In the genomic region with DNA sequence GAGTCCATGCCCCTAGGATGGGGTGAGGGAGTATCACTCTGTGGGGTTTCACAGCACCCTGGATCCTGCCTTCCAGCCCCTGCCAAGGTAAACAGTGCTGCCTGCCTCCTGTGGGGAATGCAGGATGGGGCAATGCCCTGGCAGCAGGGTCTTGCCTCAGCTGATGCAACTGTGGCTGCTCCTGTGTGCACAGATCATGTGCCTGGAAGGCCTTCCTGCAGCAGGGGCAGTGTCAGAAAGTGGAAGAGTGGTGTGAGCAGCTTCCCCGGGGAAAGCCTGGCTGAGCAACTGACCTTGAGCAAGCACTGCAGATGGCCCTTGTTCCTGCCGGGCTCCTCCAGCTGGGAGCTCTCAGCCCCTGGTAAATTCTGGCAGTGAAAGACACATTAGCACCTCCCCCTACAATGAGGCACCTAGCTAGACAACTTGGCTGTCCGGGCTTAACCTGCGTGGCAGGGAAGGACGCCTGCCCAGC, we compare ENCODE assay signal across 8 cellular contexts. TPM values are rescaled to one million over a fixed set of nuclear protein-coding genes. Genes with fewer than 3 reads are reported as not detected.
DNase-seq lines count a peak whose midpoint lies in the region; ATAC-seq and TF ChIP-seq lines count a peak whose summit lies in the region.

No MANE protein-coding gene starts in this region.

- H3K79me2 ChIP-seq in fibroblast of lung (ENCODE audit: control insufficient read depth, insufficient read depth, low read length), result no peaks in the 10 kb centered on the region

- no peak overlapping the region for H3K4me3 ChIP-seq in fibroblast of lung (replicated peaks in 1 of 4; ENCODE audit: control extremely low read depth in 1 of 4, insufficient read depth in 1 of 4, low read depth in 3 of 4, low read length in 4 of 4)
- H3K4me3 ChIP-seq in prostate gland, result no peak overlapping the region
- no peak overlapping the region for H3K4me3 ChIP-seq in Peyer's patch

- intact Hi-C loops in prostate gland (cut with DNase I), result no loop called here

- peaks cover 16% of the 10 kb centered on the region for H3K36me3 ChIP-seq in fibroblast of lung (ENCODE audit: control insufficient read depth, insufficient read depth, low read length)
- peaks cover 0 to 15% of the 10 kb centered on the region in 2 donors for H3K36me3 ChIP-seq in prostate gland
- H3K36me3 ChIP-seq in Peyer's patch, result peaks cover 0 to 84% (median 0%) of the 10 kb centered on the region in 3 donors

- TF ChIP-seq POLR2A in prostate gland (IDR thresholded peaks at IDR 0.05) (no peak), Peyer's patch (IDR thresholded peaks at IDR 0.05) (no peak)

- no peaks in the 10 kb centered on the region for H3K27me3 ChIP-seq in fibroblast of lung (ENCODE audit: control insufficient read depth, insufficient read depth, low read length)
- H3K27me3 ChIP-seq in prostate gland (replicated peaks; ENCODE audit: insufficient read depth), result no peaks in the 10 kb centered on the region
- H3K27me3 ChIP-seq in Peyer's patch, result no peaks in the 10 kb centered on the region

- H3K4me2 ChIP-seq in fibroblast of lung (ENCODE audit: extremely low read depth, insufficient read depth, low read length), result no peak overlapping the region

- ATAC-seq in HG03196 (IDR thresholded peaks at IDR 0.05; ENCODE audit: unreplicated experiment), result no peak

- H4K20me1 ChIP-seq in fibroblast of lung (ENCODE audit: control insufficient read depth, extremely low read depth, insufficient read depth, low read length), result no peaks in the 10 kb centered on the region

- H2AFZ ChIP-seq in fibroblast of lung (ENCODE audit: low read length), result no peak overlapping the region

- H3K9me3 ChIP-seq in fibroblast of lung (ENCODE audit: control insufficient read depth, insufficient read depth, low read depth, low read length) (no peaks in the 10 kb centered on the region), prostate gland (no peaks in the 10 kb centered on the region), Peyer's patch (no peaks in the 10 kb centered on the region)

- peak overlapping the region; percentile 58 for H3K27ac ChIP-seq in fibroblast of lung (ENCODE audit: insufficient read depth, low read length)
- no peak overlapping the region for H3K27ac ChIP-seq in prostate gland
- no peak overlapping the region for H3K27ac ChIP-seq in Peyer's patch

- TF ChIP-seq CTCF in fibroblast of lung (conservative IDR thresholded peaks at IDR 0.05 in 1 of 2, IDR thresholded peaks at IDR 0.05 in 1 of 2; ENCODE audit: low read depth in 1 of 2, low read length in 2 of 2) (no peak), prostate gland (IDR thresholded peaks at IDR 0.05) (no peak), GM13977 (IDR thresholded peaks at IDR 0.05; ENCODE audit: extremely low read depth, insufficient read depth, missing control alignments) (no peak), Peyer's patch (IDR thresholded peaks at IDR 0.05) (no peak)

- H3K9ac ChIP-seq in fibroblast of lung (ENCODE audit: insufficient read depth, low read length), result no peak overlapping the region

- H3K4me1 ChIP-seq in fibroblast of lung (ENCODE audit: control insufficient read depth, extremely low read depth, insufficient read depth, low read length), result peaks cover 13% of the 10 kb centered on the region
- no peaks in the 10 kb centered on the region for H3K4me1 ChIP-seq in prostate gland (replicated peaks)
- H3K4me1 ChIP-seq in Peyer's patch, result peaks cover 0 to 15% (median 5%) of the 10 kb centered on the region in 4 donors

- DNase-seq in COR-L47 (lab: John Stamatoyannopoulos, UW) (peak; percentile 44), NCI-H460 (ENCODE audit: extremely low read depth, low read depth) (peak; percentile 92), fibroblast of lung (ENCODE audit: low read depth in 2 of 2) (peak in 1 of 2 donors; percentile 93), prostate gland (ENCODE audit: low spot score) (peak; percentile 39), occipital lobe (lab: John Stamatoyannopoulos, UW) (no peak), GM13977 (ENCODE audit: low spot score) (no peak), Peyer's patch (no peak)

- in situ Hi-C loops in GM13977 (cut with MboI; ENCODE audit: low pct_unique_long_range_greater_than_20kb, low sequenced_read_pairs, unreplicated experiment), result no loop called here

- 18% methylated on average over 5 of the region's 5 CpGs for WGBS in prostate gland

RNA-seq across cellular contexts. Expression of gene TOR3A, which starts 9.9 kb away (rescaled TPM):
- total RNA-seq in NCI-H460 (2014; rRNA removed; shearing (Covaris generic)), result 82.1 and 98.0 TPM in 2 replicates
- polyA plus RNA-seq in NCI-H460 (2014; cell fraction: nucleus; rRNA removed), result 140 and 227 TPM in 2 replicates
- 32.9 and 62.1 TPM in 2 replicates for total RNA-seq in fibroblast of lung
- 24.0 and 24.1 TPM in 2 replicates for polyA plus RNA-seq in fibroblast of lung
- polyA plus RNA-seq in fibroblast of lung (2012), result 22.6 and 25.8 TPM in 2 replicates
- 74.7 and 109 TPM in 2 replicates for polyA minus RNA-seq in fibroblast of lung (ENCODE audit: low replicate concordance)
- total RNA-seq in prostate gland, result 100 to 1,000 TPM in 1 of 2 donors, 10 to 100 TPM in 1; 40.0 to 109 TPM
- 15.9 TPM for total RNA-seq in occipital lobe
- total RNA-seq in Peyer's patch, result 10 to 100 TPM; 19.2 to 42.9 (median 33.9) TPM

Comparison
In these comparisons a context has a peak if more than half of its experiments do, and no peak if none do; other contexts are left out.
1. DNase-seq: peak in COR-L47 (single experiment), NCI-H460 (single experiment) and prostate gland (single experiment); none in occipital lobe (single experiment), GM13977 (single experiment) and Peyer's patch (0 of 3).